ENCODE assay signal across 8 cellular contexts in the genomic region with DNA sequence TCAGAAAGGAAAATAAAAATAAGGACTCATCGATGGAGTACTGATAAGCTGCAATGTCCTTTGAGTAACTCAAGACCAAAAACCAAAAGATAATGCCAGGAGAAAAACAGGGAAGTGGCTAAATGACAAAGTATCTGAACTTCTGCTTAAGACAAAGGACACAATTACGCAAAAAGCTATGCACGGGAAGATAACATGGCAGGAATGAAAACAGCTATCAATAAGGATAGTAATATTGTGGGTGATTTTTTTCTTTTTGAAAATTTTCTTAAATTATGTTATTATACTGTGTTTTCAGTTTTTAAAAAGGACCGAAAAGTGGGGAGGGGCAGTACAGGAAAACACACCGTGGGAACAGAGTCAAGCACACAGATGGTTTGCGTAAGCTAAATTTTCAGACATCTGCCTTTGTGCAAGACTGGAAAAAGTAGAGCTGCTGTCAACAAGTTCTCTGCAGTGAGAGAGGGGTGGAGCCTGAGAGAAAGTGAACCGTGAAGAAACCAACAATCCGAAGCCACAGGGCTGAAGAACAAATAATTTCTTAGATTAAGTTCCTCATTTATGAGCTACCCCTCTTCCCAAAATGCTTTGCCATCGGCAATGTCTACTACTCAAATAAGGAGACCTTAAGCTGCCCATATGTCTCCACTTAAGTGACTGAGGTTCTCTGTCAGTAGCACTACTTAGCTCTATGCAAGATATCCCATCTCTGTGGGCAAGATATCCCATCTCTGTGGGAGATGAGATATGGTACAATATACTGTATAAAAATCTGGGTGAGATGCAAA.
DNase-seq lines count a peak whose midpoint lies in the region; ATAC-seq and TF ChIP-seq lines count a peak whose summit lies in the region.

No MANE protein-coding gene starts in this region.

- intact Hi-C loops in activated CD4-positive, alpha-beta T cell treated with anti-CD3 and anti-CD28 coated beads for 36 hours (cut with DNase I, micrococcal nuclease), result loop anchor here (1.0 to 2.0 kb wide), 3 partner anchors 16 to 60 kb away; no protein-coding TSS in a partner anchor
- intact Hi-C loops in right cardiac atrium (cut with DNase I), result no loop called here

- peak; percentile 50 for ATAC-seq in activated CD4-positive, alpha-beta T cell treated with anti-CD3 and anti-CD28 coated beads for 36 hours
- ATAC-seq in activated naive CD4-positive, alpha-beta T cell treated with anti-CD3 and anti-CD28 coated beads, Interleukin-2, amount 50 U/mL, for 72 hours, result peak; percentile 44 to 57
- ATAC-seq in right cardiac atrium, result peak; percentile 91 to 92
- peak; percentile 50 for ATAC-seq in stimulated activated effector memory CD8-positive, alpha-beta T cell treated with anti-CD3 and anti-CD28 coated beads, Interleukin-12 subunit alpha, Interleukin-12 subunit beta, amount 100 ng/mL, for 72 hours

- no peaks in the 10 kb centered on the region for H3K27me3 Mint-ChIP-seq in activated CD4-positive, alpha-beta T cell treated with anti-CD3 and anti-CD28 coated beads for 36 hours

- peak overlapping the region; percentile 82 for H3K27ac Mint-ChIP-seq in activated CD4-positive, alpha-beta T cell treated with anti-CD3 and anti-CD28 coated beads for 36 hours
- H3K27ac Mint-ChIP-seq in activated naive CD4-positive, alpha-beta T cell treated with anti-CD3 and anti-CD28 coated beads, Interleukin-2, amount 50 U/mL, for 72 hours, result peak overlapping the region; percentile 61 to 81
- peak overlapping the region; percentile 32 for H3K27ac Mint-ChIP-seq in stimulated activated effector memory CD8-positive, alpha-beta T cell treated with anti-CD3 and anti-CD28 coated beads, Interleukin-12 subunit alpha, Interleukin-12 subunit beta, amount 100 ng/mL, for 72 hours

- peak overlapping the region; percentile 47 for H3K4me3 Mint-ChIP-seq in activated CD4-positive, alpha-beta T cell treated with anti-CD3 and anti-CD28 coated beads for 36 hours
- H3K4me3 Mint-ChIP-seq in stimulated activated effector memory CD8-positive, alpha-beta T cell treated with anti-CD3 and anti-CD28 coated beads, Interleukin-12 subunit alpha, Interleukin-12 subunit beta, amount 100 ng/mL, for 72 hours, result peak overlapping the region; percentile 28

- no peaks in the 10 kb centered on the region for H3K9me3 ChIP-seq in right cardiac atrium (ENCODE audit: control insufficient read depth, low read length)

- H3K4me3 ChIP-seq in right cardiac atrium (ENCODE audit: low read length), result peak overlapping the region; percentile 44

- H3K9me3 Mint-ChIP-seq in activated CD4-positive, alpha-beta T cell treated with anti-CD3 and anti-CD28 coated beads for 36 hours (ENCODE audit: low read depth), result peaks cover under 1% of the 10 kb centered on the region
- H3K9me3 Mint-ChIP-seq in activated naive CD4-positive, alpha-beta T cell treated with anti-CD3 and anti-CD28 coated beads, Interleukin-2, amount 50 U/mL, for 72 hours, result no peaks in the 10 kb centered on the region
- H3K9me3 Mint-ChIP-seq in stimulated activated effector memory CD8-positive, alpha-beta T cell treated with anti-CD3 and anti-CD28 coated beads, Interleukin-12 subunit alpha, Interleukin-12 subunit beta, amount 100 ng/mL, for 72 hours, result no peaks in the 10 kb centered on the region

- peak; percentile 38 for DNase-seq in activated CD4-positive, alpha-beta T cell treated with anti-CD3 and anti-CD28 coated beads for 36 hours
- no peak for DNase-seq in activated CD4-positive, alpha-beta T cell treated with anti-CD3 and anti-CD28 coated beads for 48 hours
- DNase-seq in HEK293T (ENCODE audit: extremely low spot score) (peak; percentile 6), NCI-H2171 treated with DMSO at 0.1 percent for 48 hours (lab: John Stamatoyannopoulos, UW) (peak; percentile 96), right cardiac atrium (peak in 1 of 3 donors; percentile 34), NCI-H69 (lab: John Stamatoyannopoulos, UW) (no peak)
- DNase-seq in activated naive CD4-positive, alpha-beta T cell treated with anti-CD3 and anti-CD28 coated beads, Interleukin-2, amount 50 U/mL, for 72 hours (ENCODE audit: low spot score in 2 of 2), result no peak
- DNase-seq in stimulated activated effector memory CD8-positive, alpha-beta T cell treated with anti-CD3 and anti-CD28 coated beads, Interleukin-12 subunit alpha, Interleukin-12 subunit beta, amount 100 ng/mL, for 72 hours (ENCODE audit: low spot score in 2 of 2), result no peak

- peaks cover 5% of the 10 kb centered on the region for H3K4me1 ChIP-seq in right cardiac atrium (ENCODE audit: control insufficient read depth, insufficient read depth, low read length)

- peaks cover 19% of the 10 kb centered on the region for H3K36me3 Mint-ChIP-seq in activated CD4-positive, alpha-beta T cell treated with anti-CD3 and anti-CD28 coated beads for 36 hours (ENCODE audit: low read depth)
- H3K36me3 Mint-ChIP-seq in activated naive CD4-positive, alpha-beta T cell treated with anti-CD3 and anti-CD28 coated beads, Interleukin-2, amount 50 U/mL, for 72 hours, result peaks cover 0 to 31% of the 10 kb centered on the region in 2 donors
- peaks cover 9% of the 10 kb centered on the region for H3K36me3 Mint-ChIP-seq in stimulated activated effector memory CD8-positive, alpha-beta T cell treated with anti-CD3 and anti-CD28 coated beads, Interleukin-12 subunit alpha, Interleukin-12 subunit beta, amount 100 ng/mL, for 72 hours

- peaks cover 78% of the 10 kb centered on the region for H3K4me1 Mint-ChIP-seq in activated CD4-positive, alpha-beta T cell treated with anti-CD3 and anti-CD28 coated beads for 36 hours
- peaks cover 74% of the 10 kb centered on the region for H3K4me1 Mint-ChIP-seq in stimulated activated effector memory CD8-positive, alpha-beta T cell treated with anti-CD3 and anti-CD28 coated beads, Interleukin-12 subunit alpha, Interleukin-12 subunit beta, amount 100 ng/mL, for 72 hours

- POLR2A ChIA-PET in activated CD4-positive, alpha-beta T cell treated with anti-CD3 and anti-CD28 coated beads for 36 hours (lab: Charles Lee), result interaction anchor here (0.7 to 1.2 kb wide), 3 partner anchors 38 to 107 kb away, joined by 3 to 11 read pairs (median 3); no protein-coding TSS in a partner anchor
- POLR2A ChIA-PET in HEK293T (lab: Yijun Ruan, JAX), result no interaction called here

- 8% methylated on average over 9 of the region's 9 CpGs for WGBS in right cardiac atrium

- CTCF ChIA-PET in activated CD4-positive, alpha-beta T cell treated with anti-CD3 and anti-CD28 coated beads for 36 hours (lab: Charles Lee), result interaction anchor here (0.6 to 3.6 kb wide), 16 partner anchors 10 to 371 kb away, joined by 3 to 22 read pairs (median 4); no protein-coding TSS in a partner anchor
- CTCF ChIA-PET in HEK293T (lab: Yijun Ruan, JAX), result interaction anchor here (0.7 to 1.0 kb wide), 3 partner anchors 11 to 209 kb away, joined by 3 to 5 read pairs (median 4); no protein-coding TSS in a partner anchor

- H3K27me3 ChIP-seq in right cardiac atrium (ENCODE audit: control insufficient read depth, insufficient read depth), result no peaks in the 10 kb centered on the region

- peak overlapping the region; percentile 88 for H3K27ac ChIP-seq in right cardiac atrium (ENCODE audit: low read length)

TF ChIP-seq in HEK293T, 16 proteins besides CTCF, POLR2A, EP300 and RAD21:
- no peak for TF ChIP-seq NFRKB (IDR thresholded peaks at IDR 0.05)
- no peak for TF ChIP-seq SUZ12 (IDR thresholded peaks at IDR 0.05)
- TF ChIP-seq, protein P1, sequence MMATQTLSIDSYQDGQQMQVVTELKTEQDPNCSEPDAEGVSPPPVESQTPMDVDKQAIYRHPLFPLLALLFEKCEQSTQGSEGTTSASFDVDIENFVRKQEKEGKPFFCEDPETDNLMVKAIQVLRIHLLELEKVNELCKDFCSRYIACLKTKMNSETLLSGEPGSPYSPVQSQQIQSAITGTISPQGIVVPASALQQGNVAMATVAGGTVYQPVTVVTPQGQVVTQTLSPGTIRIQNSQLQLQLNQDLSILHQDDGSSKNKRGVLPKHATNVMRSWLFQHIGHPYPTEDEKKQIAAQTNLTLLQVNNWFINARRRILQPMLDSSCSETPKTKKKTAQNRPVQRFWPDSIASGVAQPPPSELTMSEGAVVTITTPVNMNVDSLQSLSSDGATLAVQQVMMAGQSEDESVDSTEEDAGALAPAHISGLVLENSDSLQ (IDR thresholded peaks at IDR 0.05), result no peak
- TF ChIP-seq ZNF384 (IDR thresholded peaks at IDR 0.05), result no peak
- TF ChIP-seq LEF1 (IDR thresholded peaks at IDR 0.05; ENCODE audit: borderline replicate concordance), result no peak
- TF ChIP-seq BHLHE40 (IDR thresholded peaks at IDR 0.05; ENCODE audit: borderline replicate concordance), result no peak
- no peak for TF ChIP-seq FOXA1 (IDR thresholded peaks at IDR 0.05)
- no peak for TF ChIP-seq ARNT (IDR thresholded peaks at IDR 0.05)
- no peak for TF ChIP-seq CTBP1 (IDR thresholded peaks at IDR 0.05; ENCODE audit: borderline replicate concordance)
- no peak for TF ChIP-seq HDGF (IDR thresholded peaks at IDR 0.05; ENCODE audit: borderline replicate concordance)

Comparison
In these comparisons a context has a peak if more than half of its experiments do, and no peak if none do; other contexts are left out.
1. DNase-seq: peak in activated CD4-positive, alpha-beta T cell treated with anti-CD3 and anti-CD28 coated beads for 36 hours (single experiment), HEK293T (single experiment) and NCI-H2171 treated with DMSO at 0.1 percent for 48 hours (single experiment); none in activated CD4-positive, alpha-beta T cell treated with anti-CD3 and anti-CD28 coated beads for 48 hours (single experiment), activated naive CD4-positive, alpha-beta T cell treated with anti-CD3 and anti-CD28 coated beads, Interleukin-2, amount 50 U/mL, for 72 hours (0 of 2), stimulated activated effector memory CD8-positive, alpha-beta T cell treated with anti-CD3 and anti-CD28 coated beads, Interleukin-12 subunit alpha, Interleukin-12 subunit beta, amount 100 ng/mL, for 72 hours (0 of 2) and NCI-H69 (single experiment).
2. H3K27ac Mint-ChIP-seq: peak in every context shown above with its lines; median percentile 82 in activated CD4-positive, alpha-beta T cell treated with anti-CD3 and anti-CD28 coated beads for 36 hours; 71 in activated naive CD4-positive, alpha-beta T cell treated with anti-CD3 and anti-CD28 coated beads, Interleukin-2, amount 50 U/mL, for 72 hours; 32 in stimulated activated effector memory CD8-positive, alpha-beta T cell treated with anti-CD3 and anti-CD28 coated beads, Interleukin-12 subunit alpha, Interleukin-12 subunit beta, amount 100 ng/mL, for 72 hours.
3. intact Hi-C loops: an anchor here in activated CD4-positive, alpha-beta T cell treated with anti-CD3 and anti-CD28 coated beads for 36 hours (1.0 to 2.0 kb wide); none called in right cardiac atrium.
4. Peak in every context shown above with its lines, with median percentiles within 50 percentile points of each other: ATAC-seq.